In genomic region chr3:124295358-124295757, GRCh38 we compare ENCODE assay signal across 31 cellular contexts.
"Had no signal": no experiment of that assay in that cellular context is flagged by ENCODE, and none has a peak within 500 bp of the region (broad histone marks: within the 10 kb centered on the region; RNA-seq: fewer than 3 reads in every experiment).

No MANE protein-coding gene starts in this region.

- H3K4me3 ChIP-seq: heart right ventricle, left ventricle myocardium inferior, lung, neural progenitor cell, psoas muscle, sigmoid colon, smooth muscle cell, stomach, thyroid gland, upper lobe of right lung had no signal

- H3K36me3 ChIP-seq: heart right ventricle, left ventricle myocardium inferior, neural progenitor cell, sigmoid colon, stomach, thyroid gland, upper lobe of right lung had no signal

- H3K9ac ChIP-seq: neural progenitor cell, parathyroid adenoma had no signal

- H3K27ac ChIP-seq: heart right ventricle, left ventricle myocardium inferior, neural progenitor cell, parathyroid adenoma, psoas muscle, sigmoid colon, stomach, thyroid gland, upper lobe of right lung, VCaP had no signal

- H3K4me1 ChIP-seq: neural progenitor cell, parathyroid adenoma, psoas muscle had no signal

- H3K4me3 Mint-ChIP-seq: activated naive CD8-positive, alpha-beta T cell; dendritic cell treated with granulocyte-macrophage colony-stimulating factor and Interleukin-4, amounts not matched to agents 40 ng/mL and 50 ng/mL, for 4 days; endodermal cell; natural killer cell; neural progenitor cell; stimulated activated naive B cell treated with anti-CD40 and anti-IgM and Interleukin-4, amounts not matched to agents 10 μg/mL and 1 μg/mL and 100 μg/mL, for 72 hours had no signal

- H3K27me3 ChIP-seq: heart right ventricle, neural progenitor cell, sigmoid colon, thyroid gland, upper lobe of right lung had no signal

- H3K27ac Mint-ChIP-seq: activated naive CD8-positive, alpha-beta T cell; dendritic cell treated with granulocyte-macrophage colony-stimulating factor and Interleukin-4, amounts not matched to agents 40 ng/mL and 50 ng/mL, for 4 days; endodermal cell; natural killer cell; neural progenitor cell; stimulated activated naive B cell treated with anti-CD40 and anti-IgM and Interleukin-4, amounts not matched to agents 10 μg/mL and 1 μg/mL and 100 μg/mL, for 72 hours had no signal

- DNase-seq: activated CD4-positive, alpha-beta T cell treated with anti-CD3 and anti-CD28 coated beads for 4 hours; activated CD4-positive, alpha-beta T cell treated with anti-CD3 and anti-CD28 coated beads, Interleukin-2, amount 50 U/mL, for 4 hours; activated effector memory CD4-positive, alpha-beta T cell treated with Interleukin-2 at 50 U/mL for 16 hours; activated naive CD4-positive, alpha-beta T cell treated with Interleukin-2 at 50 U/mL for 16 hours; activated T-cell treated with anti-CD3 and anti-CD28 coated beads for 4 hours; aorta; central memory CD4-positive, alpha-beta T cell; endodermal cell; foreskin fibroblast; heart right ventricle; left ventricle myocardium inferior; mesendoderm; natural killer cell; occipital lobe; psoas muscle; sigmoid colon; stimulated activated CD4-positive, alpha-beta T cell treated with anti-CD3 and anti-CD28 coated beads, Interleukin-1b, Interleukin-23, amount 100 ng/mL, for 48 hours; stimulated activated CD4-positive, alpha-beta T cell treated with anti-CD3 and anti-CD28 coated beads, Interleukin-4, amount 100 ng/mL, for 4 hours; stimulated activated CD8-positive, alpha-beta memory T cell treated with anti-CD3 and anti-CD28 coated beads, Interleukin-4, amount 100 ng/mL, for 48 hours; stimulated activated naive B cell treated with anti-CD40 and anti-IgM and Interleukin-4, amounts not matched to agents 10 μg/mL and 1 μg/mL and 100 μg/mL, for 72 hours; stomach; thyroid gland; upper lobe of right lung had no signal

- H2AFZ ChIP-seq: neural progenitor cell, parathyroid adenoma had no signal

- ATAC-seq: esophagus mucosa; heart right ventricle; natural killer cell; psoas muscle; stimulated activated naive B cell treated with anti-CD40 and anti-IgM and Interleukin-4, amounts not matched to agents 10 μg/mL and 1 μg/mL and 100 μg/mL, for 72 hours; upper lobe of right lung had no signal

- H3K36me3 Mint-ChIP-seq: activated naive CD8-positive, alpha-beta T cell; natural killer cell; neural progenitor cell; stimulated activated naive B cell treated with anti-CD40 and anti-IgM and Interleukin-4, amounts not matched to agents 10 μg/mL and 1 μg/mL and 100 μg/mL, for 72 hours had no signal

- H3K4me2 ChIP-seq: neural progenitor cell, smooth muscle cell had no signal

- H3K9me3 ChIP-seq: heart right ventricle, left ventricle myocardium inferior, psoas muscle, sigmoid colon, stomach, thyroid gland, upper lobe of right lung had no signal

- H3K4me1 Mint-ChIP-seq: endodermal cell, natural killer cell had no signal

- H3K9me3 Mint-ChIP-seq: dendritic cell treated with granulocyte-macrophage colony-stimulating factor and Interleukin-4, amounts not matched to agents 40 ng/mL and 50 ng/mL, for 4 days; endodermal cell; natural killer cell; neural progenitor cell; stimulated activated naive B cell treated with anti-CD40 and anti-IgM and Interleukin-4, amounts not matched to agents 10 μg/mL and 1 μg/mL and 100 μg/mL, for 72 hours had no signal
